In the genomic region with DNA sequence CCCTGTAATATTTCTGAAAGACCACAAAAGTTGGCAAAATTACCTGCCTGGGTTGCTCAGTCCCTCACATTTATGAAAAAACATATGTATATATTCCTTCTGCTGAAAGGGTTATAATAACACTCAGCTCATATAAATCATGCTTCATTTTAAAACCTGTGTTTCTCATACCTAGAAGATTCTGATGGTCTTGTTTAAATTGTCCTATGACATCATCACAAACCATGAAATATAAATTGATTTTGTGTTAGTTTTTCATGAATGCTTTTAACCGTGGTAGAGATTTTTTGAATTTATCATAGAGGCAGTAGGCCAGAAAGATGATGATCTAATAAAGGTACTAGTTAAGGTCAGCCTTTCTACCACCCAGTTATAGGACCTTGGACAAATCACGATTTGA, we compare ENCODE assay signal across 4 cellular contexts.
A peak's percentile ranks its signal among the peaks of the same experiment; 100 is the strongest.
TF ChIP-seq lines count a peak whose summit lies in the region.

No MANE protein-coding gene starts in this region.

TF ChIP-seq in HepG2, 621 proteins besides CTCF, POLR2A, EP300 and RAD21:
- 0 out of 2 replicates have a peak, but pooled peaks have one; percentile 45 for TF ChIP-seq CREB1 (IDR thresholded peaks at IDR 0.05)
- TF ChIP-seq CREB1 (CRISPR knock-in tag; IDR thresholded peaks at IDR 0.05) = no peak
- TF ChIP-seq ATF7 (IDR thresholded peaks at IDR 0.05) = peak; percentile 79
- no peak for TF ChIP-seq ATF7 (CRISPR knock-in tag; IDR thresholded peaks at IDR 0.05)
- TF ChIP-seq ZNF883 (CRISPR knock-in tag; IDR thresholded peaks at IDR 0.05; ENCODE audit: not compliant biosample characterization) = no peak

TF ChIP-seq in HEK293, 187 proteins besides CTCF, POLR2A, EP300 and RAD21:
- no peak for TF ChIP-seq KLF8 (tag by site-specific recombination; IDR thresholded peaks at IDR 0.05)
- peak; percentile 72 for TF ChIP-seq ATF2 (tag by site-specific recombination; IDR thresholded peaks at IDR 0.05; ENCODE audit: low read depth)

TF ChIP-seq in GM12878, 131 proteins besides CTCF, POLR2A, EP300 and RAD21:
- no peak for TF ChIP-seq MTA2 (IDR thresholded peaks at IDR 0.05; ENCODE audit: low read depth)
- no peak for TF ChIP-seq IKZF2 (IDR thresholded peaks at IDR 0.05)
- no peak for TF ChIP-seq ZNF217 (IDR thresholded peaks at IDR 0.05)
- TF ChIP-seq, protein P1, sequence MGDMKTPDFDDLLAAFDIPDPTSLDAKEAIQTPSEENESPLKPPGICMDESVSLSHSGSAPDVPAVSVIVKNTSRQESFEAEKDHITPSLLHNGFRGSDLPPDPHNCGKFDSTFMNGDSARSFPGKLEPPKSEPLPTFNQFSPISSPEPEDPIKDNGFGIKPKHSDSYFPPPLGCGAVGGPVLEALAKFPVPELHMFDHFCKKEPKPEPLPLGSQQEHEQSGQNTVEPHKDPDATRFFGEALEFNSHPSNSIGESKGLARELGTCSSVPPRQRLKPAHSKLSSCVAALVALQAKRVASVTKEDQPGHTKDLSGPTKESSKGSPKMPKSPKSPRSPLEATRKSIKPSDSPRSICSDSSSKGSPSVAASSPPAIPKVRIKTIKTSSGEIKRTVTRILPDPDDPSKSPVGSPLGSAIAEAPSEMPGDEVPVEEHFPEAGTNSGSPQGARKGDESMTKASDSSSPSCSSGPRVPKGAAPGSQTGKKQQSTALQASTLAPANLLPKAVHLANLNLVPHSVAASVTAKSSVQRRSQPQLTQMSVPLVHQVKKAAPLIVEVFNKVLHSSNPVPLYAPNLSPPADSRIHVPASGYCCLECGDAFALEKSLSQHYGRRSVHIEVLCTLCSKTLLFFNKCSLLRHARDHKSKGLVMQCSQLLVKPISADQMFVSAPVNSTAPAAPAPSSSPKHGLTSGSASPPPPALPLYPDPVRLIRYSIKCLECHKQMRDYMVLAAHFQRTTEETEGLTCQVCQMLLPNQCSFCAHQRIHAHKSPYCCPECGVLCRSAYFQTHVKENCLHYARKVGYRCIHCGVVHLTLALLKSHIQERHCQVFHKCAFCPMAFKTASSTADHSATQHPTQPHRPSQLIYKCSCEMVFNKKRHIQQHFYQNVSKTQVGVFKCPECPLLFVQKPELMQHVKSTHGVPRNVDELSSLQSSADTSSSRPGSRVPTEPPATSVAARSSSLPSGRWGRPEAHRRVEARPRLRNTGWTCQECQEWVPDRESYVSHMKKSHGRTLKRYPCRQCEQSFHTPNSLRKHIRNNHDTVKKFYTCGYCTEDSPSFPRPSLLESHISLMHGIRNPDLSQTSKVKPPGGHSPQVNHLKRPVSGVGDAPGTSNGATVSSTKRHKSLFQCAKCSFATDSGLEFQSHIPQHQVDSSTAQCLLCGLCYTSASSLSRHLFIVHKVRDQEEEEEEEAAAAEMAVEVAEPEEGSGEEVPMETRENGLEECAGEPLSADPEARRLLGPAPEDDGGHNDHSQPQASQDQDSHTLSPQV (IDR thresholded peaks at IDR 0.05) = no peak
- no peak for TF ChIP-seq TCF12 (IDR thresholded peaks at IDR 0.05; ENCODE audit: low read depth, low read length)
- TF ChIP-seq ATF7 (IDR thresholded peaks at IDR 0.05; ENCODE audit: low read depth) = 0 out of 2 replicates have a peak, but pooled peaks have one; percentile 26

TF ChIP-seq in K562, 482 proteins besides CTCF, POLR2A, EP300 and RAD21:
- TF ChIP-seq TSC22D4 (tag; IDR thresholded peaks at IDR 0.05) (no peak), TEAD1 (CRISPR knock-in tag; IDR thresholded peaks at IDR 0.05) (no peak)
- TF ChIP-seq, protein P2, sequence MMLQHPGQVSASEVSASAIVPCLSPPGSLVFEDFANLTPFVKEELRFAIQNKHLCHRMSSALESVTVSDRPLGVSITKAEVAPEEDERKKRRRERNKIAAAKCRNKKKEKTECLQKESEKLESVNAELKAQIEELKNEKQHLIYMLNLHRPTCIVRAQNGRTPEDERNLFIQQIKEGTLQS (IDR thresholded peaks at IDR 0.05) = peak; percentile 45; the same call in 1 of the 2 replicates
- TF ChIP-seq, protein P2 (CRISPR knock-in tag; conservative IDR thresholded peaks at IDR 0.05) = no peak
TF ChIP-seq in K562: peak in this region for 1.
